ENCODE assay signal across 1 cellular context in the genomic region with DNA sequence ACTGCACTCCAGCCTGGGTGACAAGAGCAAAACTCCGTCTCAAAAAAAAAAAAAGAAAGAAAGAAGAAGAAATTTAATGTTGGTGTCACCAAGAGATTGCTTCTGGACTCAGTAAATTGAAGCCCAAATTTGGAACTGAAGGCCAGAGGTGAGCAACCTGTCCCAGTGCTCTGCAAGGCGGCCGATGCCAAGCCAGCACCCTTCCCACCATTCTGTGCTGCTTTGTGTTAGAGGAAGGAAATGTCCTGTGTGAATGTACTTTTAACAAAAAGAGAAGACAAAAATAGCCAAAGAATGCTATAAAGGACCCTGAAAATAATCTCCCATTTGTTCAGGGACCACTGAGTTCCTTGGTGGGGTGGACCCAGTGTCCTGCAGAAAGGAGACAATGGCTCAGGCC.
TF ChIP-seq lines count a peak whose summit lies in the region.

No MANE protein-coding gene starts in this region.

TF ChIP-seq in GM23338, 12 proteins besides CTCF, POLR2A, EP300 and RAD21 (continued from another document):
- TF ChIP-seq, protein P1, sequence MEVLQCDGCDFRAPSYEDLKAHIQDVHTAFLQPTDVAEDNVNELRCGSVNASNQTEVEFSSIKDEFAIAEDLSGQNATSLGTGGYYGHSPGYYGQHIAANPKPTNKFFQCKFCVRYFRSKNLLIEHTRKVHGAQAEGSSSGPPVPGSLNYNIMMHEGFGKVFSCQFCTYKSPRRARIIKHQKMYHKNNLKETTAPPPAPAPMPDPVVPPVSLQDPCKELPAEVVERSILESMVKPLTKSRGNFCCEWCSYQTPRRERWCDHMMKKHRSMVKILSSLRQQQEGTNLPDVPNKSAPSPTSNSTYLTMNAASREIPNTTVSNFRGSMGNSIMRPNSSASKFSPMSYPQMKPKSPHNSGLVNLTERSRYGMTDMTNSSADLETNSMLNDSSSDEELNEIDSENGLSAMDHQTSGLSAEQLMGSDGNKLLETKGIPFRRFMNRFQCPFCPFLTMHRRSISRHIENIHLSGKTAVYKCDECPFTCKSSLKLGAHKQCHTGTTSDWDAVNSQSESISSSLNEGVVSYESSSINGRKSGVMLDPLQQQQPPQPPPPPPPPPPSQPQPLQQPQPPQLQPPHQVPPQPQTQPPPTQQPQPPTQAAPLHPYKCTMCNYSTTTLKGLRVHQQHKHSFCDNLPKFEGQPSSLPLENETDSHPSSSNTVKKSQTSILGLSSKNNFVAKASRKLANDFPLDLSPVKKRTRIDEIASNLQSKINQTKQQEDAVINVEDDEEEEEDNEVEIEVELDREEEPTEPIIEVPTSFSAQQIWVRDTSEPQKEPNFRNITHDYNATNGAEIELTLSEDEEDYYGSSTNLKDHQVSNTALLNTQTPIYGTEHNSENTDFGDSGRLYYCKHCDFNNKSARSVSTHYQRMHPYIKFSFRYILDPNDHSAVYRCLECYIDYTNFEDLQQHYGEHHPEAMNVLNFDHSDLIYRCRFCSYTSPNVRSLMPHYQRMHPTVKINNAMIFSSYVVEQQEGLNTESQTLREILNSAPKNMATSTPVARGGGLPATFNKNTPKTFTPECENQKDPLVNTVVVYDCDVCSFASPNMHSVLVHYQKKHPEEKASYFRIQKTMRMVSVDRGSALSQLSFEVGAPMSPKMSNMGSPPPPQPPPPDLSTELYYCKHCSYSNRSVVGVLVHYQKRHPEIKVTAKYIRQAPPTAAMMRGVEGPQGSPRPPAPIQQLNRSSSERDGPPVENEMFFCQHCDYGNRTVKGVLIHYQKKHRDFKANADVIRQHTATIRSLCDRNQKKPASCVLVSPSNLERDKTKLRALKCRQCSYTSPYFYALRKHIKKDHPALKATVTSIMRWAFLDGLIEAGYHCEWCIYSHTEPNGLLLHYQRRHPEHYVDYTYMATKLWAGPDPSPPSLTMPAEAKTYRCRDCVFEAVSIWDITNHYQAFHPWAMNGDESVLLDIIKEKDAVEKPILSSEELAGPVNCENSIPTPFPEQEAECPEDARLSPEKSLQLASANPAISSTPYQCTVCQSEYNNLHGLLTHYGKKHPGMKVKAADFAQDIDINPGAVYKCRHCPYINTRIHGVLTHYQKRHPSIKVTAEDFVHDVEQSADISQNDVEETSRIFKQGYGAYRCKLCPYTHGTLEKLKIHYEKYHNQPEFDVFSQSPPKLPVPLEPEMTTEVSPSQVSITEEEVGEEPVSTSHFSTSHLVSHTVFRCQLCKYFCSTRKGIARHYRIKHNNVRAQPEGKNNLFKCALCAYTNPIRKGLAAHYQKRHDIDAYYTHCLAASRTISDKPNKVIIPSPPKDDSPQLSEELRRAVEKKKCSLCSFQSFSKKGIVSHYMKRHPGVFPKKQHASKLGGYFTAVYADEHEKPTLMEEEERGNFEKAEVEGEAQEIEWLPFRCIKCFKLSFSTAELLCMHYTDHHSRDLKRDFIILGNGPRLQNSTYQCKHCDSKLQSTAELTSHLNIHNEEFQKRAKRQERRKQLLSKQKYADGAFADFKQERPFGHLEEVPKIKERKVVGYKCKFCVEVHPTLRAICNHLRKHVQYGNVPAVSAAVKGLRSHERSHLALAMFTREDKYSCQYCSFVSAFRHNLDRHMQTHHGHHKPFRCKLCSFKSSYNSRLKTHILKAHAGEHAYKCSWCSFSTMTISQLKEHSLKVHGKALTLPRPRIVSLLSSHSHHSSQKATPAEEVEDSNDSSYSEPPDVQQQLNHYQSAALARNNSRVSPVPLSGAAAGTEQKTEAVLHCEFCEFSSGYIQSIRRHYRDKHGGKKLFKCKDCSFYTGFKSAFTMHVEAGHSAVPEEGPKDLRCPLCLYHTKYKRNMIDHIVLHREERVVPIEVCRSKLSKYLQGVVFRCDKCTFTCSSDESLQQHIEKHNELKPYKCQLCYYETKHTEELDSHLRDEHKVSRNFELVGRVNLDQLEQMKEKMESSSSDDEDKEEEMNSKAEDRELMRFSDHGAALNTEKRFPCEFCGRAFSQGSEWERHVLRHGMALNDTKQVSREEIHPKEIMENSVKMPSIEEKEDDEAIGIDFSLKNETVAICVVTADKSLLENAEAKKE (CRISPR knock-in tag; IDR thresholded peaks at IDR 0.05), result no peak
- no peak for TF ChIP-seq ZNF114 (CRISPR knock-in tag; IDR thresholded peaks at IDR 0.05)
- TF ChIP-seq ZNF331 (CRISPR knock-in tag; IDR thresholded peaks at IDR 0.05; ENCODE audit: low read depth), result no peak
- TF ChIP-seq, protein P2, sequence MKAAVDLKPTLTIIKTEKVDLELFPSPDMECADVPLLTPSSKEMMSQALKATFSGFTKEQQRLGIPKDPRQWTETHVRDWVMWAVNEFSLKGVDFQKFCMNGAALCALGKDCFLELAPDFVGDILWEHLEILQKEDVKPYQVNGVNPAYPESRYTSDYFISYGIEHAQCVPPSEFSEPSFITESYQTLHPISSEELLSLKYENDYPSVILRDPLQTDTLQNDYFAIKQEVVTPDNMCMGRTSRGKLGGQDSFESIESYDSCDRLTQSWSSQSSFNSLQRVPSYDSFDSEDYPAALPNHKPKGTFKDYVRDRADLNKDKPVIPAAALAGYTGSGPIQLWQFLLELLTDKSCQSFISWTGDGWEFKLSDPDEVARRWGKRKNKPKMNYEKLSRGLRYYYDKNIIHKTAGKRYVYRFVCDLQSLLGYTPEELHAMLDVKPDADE (IDR thresholded peaks at IDR 0.05), result no peak
